Comparison of ENCODE assay signal across 10 cellular contexts in genomic region chr22:39994046-39994565, GRCh38. TPM values are rescaled to one million over a fixed set of nuclear protein-coding genes. Genes with fewer than 3 reads are reported as not detected.
DNase-seq lines count a peak whose midpoint lies in the region; TF ChIP-seq lines count a peak whose summit lies in the region.
"Had no signal": no experiment of that assay in that cellular context is flagged by ENCODE, and none has a peak within 500 bp of the region (broad histone marks: within the 10 kb centered on the region; RNA-seq: fewer than 3 reads in every experiment).

No MANE protein-coding gene starts in this region.

- intact Hi-C loops in CD14-positive monocyte (cut with micrococcal nuclease), result loop anchor here in 1 of 2 donors (10.0 kb wide), 1 partner anchor 59 kb away; no protein-coding TSS in a partner anchor
- intact Hi-C loops in breast epithelium (cut with DNase I; ENCODE audit: low total_unique reads), result no loop called here
- intact Hi-C loops in dorsolateral prefrontal cortex (cut with DNase I), result no loop called here

- TF ChIP-seq POLR2A in breast epithelium (IDR thresholded peaks at IDR 0.05), result no peak

- H3K4me1 ChIP-seq in breast epithelium (peaks cover 0 to 17% of the 10 kb centered on the region in 2 donors), parathyroid adenoma (no peaks in the 10 kb centered on the region)

- no peaks in the 10 kb centered on the region for H3K9me3 ChIP-seq in breast epithelium
- no peaks in the 10 kb centered on the region for H3K9me3 ChIP-seq in parathyroid adenoma (ENCODE audit: control insufficient read depth, low read length)

- peaks cover 0 to 7% (median 2%) of the 10 kb centered on the region in 7 donors for H3K9me3 Mint-ChIP-seq in CD14-positive monocyte

- H2AFZ ChIP-seq in parathyroid adenoma, result peak overlapping the region; percentile 56

- DNase-seq in CD14-positive monocyte (ENCODE audit: low spot score) (no peak), breast epithelium (ENCODE audit: low spot score in 2 of 2) (no peak), NCI-H146 treated with DMSO at 0.1 percent for 48 hours (lab: John Stamatoyannopoulos, UW; ENCODE audit: unreplicated experiment) (no peak), dorsolateral prefrontal cortex (no peak), medulla oblongata (ENCODE audit: extremely low spot score) (no peak), NCI-H2081 (lab: John Stamatoyannopoulos, UW) (no peak)
- DNase-seq: DND-41, NCI-H1694 treated with DMSO at 0.1 percent for 48 hours had no signal

- H3K4me2 ChIP-seq in parathyroid adenoma (ENCODE audit: low read length), result peak overlapping the region; percentile 59

- peaks cover 7% of the 10 kb centered on the region for H3K4me1 Mint-ChIP-seq in CD14-positive monocyte

- peak overlapping the region; percentile 12 to 68 for H3K4me3 Mint-ChIP-seq in CD14-positive monocyte

- H3K4me3 ChIP-seq in breast epithelium, result peak overlapping the region in 2 of 3 donors; percentile 71
- peak overlapping the region; percentile 32 for H3K4me3 ChIP-seq in parathyroid adenoma (ENCODE audit: low read depth, low read length)
- no peak overlapping the region for H3K4me3 ChIP-seq in dorsolateral prefrontal cortex

- H3K27me3 ChIP-seq in breast epithelium, result no peaks in the 10 kb centered on the region
- no peaks in the 10 kb centered on the region for H3K27me3 ChIP-seq in parathyroid adenoma (ENCODE audit: control insufficient read depth, insufficient read depth, low read length)
- H3K27me3 ChIP-seq in dorsolateral prefrontal cortex, result peaks cover 0 to 33% (median 13%) of the 10 kb centered on the region in 45 donors

- H3K36me3 Mint-ChIP-seq in CD14-positive monocyte, result peaks cover 0 to 5% of the 10 kb centered on the region in 2 donors

- H3K27ac Mint-ChIP-seq in CD14-positive monocyte, result no peak overlapping the region

- no peak overlapping the region for H3K9ac ChIP-seq in parathyroid adenoma

- TF ChIP-seq CTCF in CD14-positive monocyte (IDR thresholded peaks at IDR 0.05), result no peak
- TF ChIP-seq CTCF in VCaP (conservative IDR thresholded peaks at IDR 0.05), result no peak
- TF ChIP-seq CTCF in breast epithelium (IDR thresholded peaks at IDR 0.05), result no peak
- TF ChIP-seq CTCF in parathyroid adenoma (IDR thresholded peaks at IDR 0.05), result no peak
- no peak for TF ChIP-seq CTCF in dorsolateral prefrontal cortex (IDR thresholded peaks at IDR 0.05 in 54 of 56, conservative IDR thresholded peaks at IDR 0.05 in 2 of 56; ENCODE audit: low read depth in 1 of 56, partially characterized antibody in 56 of 56)

- H3K27ac ChIP-seq in VCaP (peak overlapping the region; percentile 71; the same call in 1 of the 2 replicates), breast epithelium (peak overlapping the region in 1 of 2 donors; percentile 80), parathyroid adenoma (no peak overlapping the region), dorsolateral prefrontal cortex (no peak overlapping the region)

- H3K27me3 Mint-ChIP-seq in CD14-positive monocyte (ENCODE audit: low read depth in 3 of 3), result peaks cover 54 to 72% (median 70%) of the 10 kb centered on the region in 3 donors

- H3K79me2 ChIP-seq in parathyroid adenoma, result no peaks in the 10 kb centered on the region

- H3K36me3 ChIP-seq in breast epithelium, result no peaks in the 10 kb centered on the region
- no peaks in the 10 kb centered on the region for H3K36me3 ChIP-seq in parathyroid adenoma (ENCODE audit: control insufficient read depth, insufficient read depth, low read length)

RNA-seq across cellular contexts. Expression of gene FAM83F, which starts 0.6 kb away (rescaled TPM):
- under 1 TPM in 1 of 2 donors, not detected in 1; 0.01 TPM for polyA plus RNA-seq in CD14-positive monocyte
- total RNA-seq in breast epithelium (10 to 100 TPM in 1 of 3 donors, 1 to 10 TPM in 2; 4.5 to 15.5 (median 7.5) TPM), dorsolateral prefrontal cortex (under 1 TPM in 114 of 120 experiments, not detected in 6; 0.03 to 0.91 (median 0.11) TPM)

RNA-seq across cellular contexts. Expression of gene TMA7B, which starts 33.9 kb away (rescaled TPM):
- polyA plus RNA-seq in CD14-positive monocyte, result under 1 TPM in 1 of 2 donors, not detected in 1; 0.13 TPM
- total RNA-seq in breast epithelium (under 1 TPM in 1 of 3 donors, not detected in 2; 0.16 TPM), dorsolateral prefrontal cortex (under 1 TPM in 1 of 120 experiments, not detected in 119; 0.35 TPM)

Comparison
In these comparisons a context has a peak if more than half of its experiments do, and no peak if none do; other contexts are left out.
1. H3K4me3 ChIP-seq: peak in breast epithelium (2 of 3) and parathyroid adenoma (single experiment); none in dorsolateral prefrontal cortex (0 of 59).